ENCODE assay signal across 8 cellular contexts in the genomic region with DNA sequence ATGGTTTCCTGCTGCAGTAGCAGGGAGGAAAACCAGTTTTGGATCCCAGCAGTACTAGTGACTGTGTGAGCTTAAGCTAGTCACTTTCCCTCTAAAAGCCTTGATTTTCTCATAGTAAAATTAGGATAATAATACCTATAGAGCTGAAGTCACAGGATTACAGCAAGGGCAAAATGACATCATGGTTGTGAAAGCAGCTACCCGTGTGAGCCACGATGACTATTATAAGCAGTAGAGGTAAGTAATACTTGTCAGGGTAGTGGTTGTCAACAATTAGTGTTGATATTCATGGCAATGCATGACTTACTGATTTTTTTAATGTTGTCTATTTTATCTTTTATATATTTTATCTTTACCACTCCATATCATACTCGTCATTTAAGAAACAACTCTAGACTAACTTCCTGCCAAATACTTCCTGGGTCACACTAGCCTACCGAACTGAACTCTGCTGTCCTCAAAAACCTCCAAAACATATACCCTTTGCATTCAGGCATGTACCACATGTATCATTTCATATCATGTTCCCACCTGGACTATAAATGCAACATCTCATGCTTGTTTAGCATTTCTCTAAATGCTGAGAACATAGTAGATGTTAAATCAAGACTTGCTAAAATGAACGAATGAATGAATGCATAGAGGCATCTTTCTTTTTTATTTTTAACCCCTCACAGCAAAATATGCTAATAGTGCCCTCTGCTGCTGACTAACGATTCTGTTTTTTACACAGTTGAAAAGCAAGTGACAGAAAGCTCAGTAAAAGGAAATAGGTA.
DNase-seq lines count a peak whose midpoint lies in the region; ATAC-seq, FAIRE-seq and TF ChIP-seq lines count a peak whose summit lies in the region.

No MANE protein-coding gene starts in this region.

- H4K20me1 ChIP-seq in osteoblast (ENCODE audit: insufficient read depth, low read length), result no peaks in the 10 kb centered on the region

- H3K27ac ChIP-seq in A549, result peak overlapping the region; percentile 68 to 72
- no peak overlapping the region for H3K27ac ChIP-seq in body of pancreas
- H3K27ac ChIP-seq in osteoblast (ENCODE audit: low read depth, low read length), result peak overlapping the region; percentile 43
- H3K27ac ChIP-seq in Peyer's patch, result no peak overlapping the region
- no peak overlapping the region for H3K27ac ChIP-seq in spleen

- no peak overlapping the region for H2AFZ ChIP-seq in osteoblast (ENCODE audit: low read length)

- TF ChIP-seq RAD21 in A549 (conservative IDR thresholded peaks at IDR 0.05 in 1 of 2, IDR thresholded peaks at IDR 0.05 in 1 of 2), result peak; percentile 90 to 91

- no peak for FAIRE-seq in A549 (lab: Jason Lieb, UNC)

- TF ChIP-seq CTCF in A549 (IDR thresholded peaks at IDR 0.05) (peak; percentile 76), GM12864 (IDR thresholded peaks at IDR 0.05; ENCODE audit: low read depth, low read length, missing control alignments) (peak; percentile 52), body of pancreas (IDR thresholded peaks at IDR 0.05) (peak; percentile 13 to 76 (median 57)), osteoblast (IDR thresholded peaks at IDR 0.05; ENCODE audit: extremely low read depth, low read depth, low read length) (peak; percentile 69), Peyer's patch (IDR thresholded peaks at IDR 0.05) (peak in 3 of 6 experiments; percentile 62 to 68 (median 63)), spleen (IDR thresholded peaks at IDR 0.05 in 8 of 11, conservative IDR thresholded peaks at IDR 0.05 in 3 of 11) (peak in 3 of 11 experiments; percentile 17 to 30 (median 26))

- H3K4me2 ChIP-seq in A549 (no peak overlapping the region; the same call in 2 of the 3 replicates), osteoblast (ENCODE audit: insufficient read depth, low read length) (no peak overlapping the region)

- H3K36me3 ChIP-seq in body of pancreas (replicated peaks in 1 of 2; ENCODE audit: insufficient read depth in 1 of 2, low read depth in 2 of 2) (no peaks in the 10 kb centered on the region), osteoblast (ENCODE audit: insufficient read depth, low read length) (no peaks in the 10 kb centered on the region), Peyer's patch (no peaks in the 10 kb centered on the region), spleen (no peaks in the 10 kb centered on the region)

- POLR2A ChIA-PET in A549 (lab: Yijun Ruan, JAX), result no interaction called here

- H3K27me3 ChIP-seq in body of pancreas (no peaks in the 10 kb centered on the region), osteoblast (ENCODE audit: insufficient read depth, low read length) (no peaks in the 10 kb centered on the region), Peyer's patch (no peaks in the 10 kb centered on the region), spleen (replicated peaks in 1 of 7) (peaks cover 0 to 9% (median 0%) of the 10 kb centered on the region in 7 donors)

- intact Hi-C loops in body of pancreas (cut with DNase I), result no loop called here
- intact Hi-C loops in spleen (cut with DNase I; ENCODE audit: low total_unique reads), result no loop called here

- ATAC-seq in A549 (peak in 1 of 2 experiments; percentile 56; a peak in 2 of 6 replicates), body of pancreas (peak; percentile 48), GM18870 (IDR thresholded peaks at IDR 0.05; ENCODE audit: unreplicated experiment) (no peak)

- H3K4me1 ChIP-seq in A549 (peaks cover 12% of the 10 kb centered on the region), body of pancreas (no peaks in the 10 kb centered on the region), osteoblast (ENCODE audit: insufficient read depth, low read length) (peaks cover 8% of the 10 kb centered on the region), Peyer's patch (no peaks in the 10 kb centered on the region), spleen (no peaks in the 10 kb centered on the region)

- TF ChIP-seq EP300 in A549 (IDR thresholded peaks at IDR 0.05), result no peak

- CTCF ChIA-PET in A549 (lab: Yijun Ruan, JAX), result interaction anchor here (0.6 to 1.8 kb wide), 30 partner anchors 9 to 790 kb away, joined by 3 to 10 read pairs (median 3); no protein-coding TSS in a partner anchor

- H3K4me3 ChIP-seq in A549 (no peak overlapping the region), GM12864 (ENCODE audit: low read depth, low read length) (no peak overlapping the region), body of pancreas (no peak overlapping the region), osteoblast (ENCODE audit: insufficient read depth, low read length) (no peak overlapping the region), Peyer's patch (no peak overlapping the region), spleen (no peak overlapping the region)

- DNase-seq in A549 (ENCODE audit: low read depth in 1 of 2, low spot score in 1 of 2) (peak in 1 of 2 experiments; percentile 60), GM12864 (ENCODE audit: low read depth) (no peak), NCI-H2081 (lab: John Stamatoyannopoulos, UW) (peak; percentile 19 to 57), body of pancreas (peak in 1 of 4 donors; percentile 10), osteoblast (ENCODE audit: insufficient read length, low spot score, missing footprints) (no peak), Peyer's patch (no peak), spleen (no peak)

- H3K9me3 ChIP-seq in A549 (no peaks in the 10 kb centered on the region), body of pancreas (no peaks in the 10 kb centered on the region), osteoblast (ENCODE audit: low read depth, low read length) (no peaks in the 10 kb centered on the region), Peyer's patch (no peaks in the 10 kb centered on the region), spleen (no peaks in the 10 kb centered on the region)

- TF ChIP-seq POLR2A in A549 (IDR thresholded peaks at IDR 0.05; ENCODE audit: low read length), result no peak
- no peak for TF ChIP-seq POLR2A in body of pancreas (IDR thresholded peaks at IDR 0.05)
- no peak for TF ChIP-seq POLR2A in Peyer's patch (IDR thresholded peaks at IDR 0.05)
- no peak for TF ChIP-seq POLR2A in spleen (IDR thresholded peaks at IDR 0.05)

- WGBS in A549 (ENCODE audit: missing lambda C conversion rate), result 29% methylated on average over 6 of the region's 6 CpGs
- 29% methylated on average over 6 of the region's 6 CpGs for WGBS in body of pancreas, 2 donors
- WGBS in spleen, 5 donors, result 29 to 42% (median 30%) methylated on average over 6 of the region's 6 CpGs

- H3K79me2 ChIP-seq in osteoblast (ENCODE audit: insufficient read depth, low read length), result no peaks in the 10 kb centered on the region

TF ChIP-seq in A549, 52 proteins besides CTCF, POLR2A, EP300 and RAD21:
- TF ChIP-seq, protein P1, sequence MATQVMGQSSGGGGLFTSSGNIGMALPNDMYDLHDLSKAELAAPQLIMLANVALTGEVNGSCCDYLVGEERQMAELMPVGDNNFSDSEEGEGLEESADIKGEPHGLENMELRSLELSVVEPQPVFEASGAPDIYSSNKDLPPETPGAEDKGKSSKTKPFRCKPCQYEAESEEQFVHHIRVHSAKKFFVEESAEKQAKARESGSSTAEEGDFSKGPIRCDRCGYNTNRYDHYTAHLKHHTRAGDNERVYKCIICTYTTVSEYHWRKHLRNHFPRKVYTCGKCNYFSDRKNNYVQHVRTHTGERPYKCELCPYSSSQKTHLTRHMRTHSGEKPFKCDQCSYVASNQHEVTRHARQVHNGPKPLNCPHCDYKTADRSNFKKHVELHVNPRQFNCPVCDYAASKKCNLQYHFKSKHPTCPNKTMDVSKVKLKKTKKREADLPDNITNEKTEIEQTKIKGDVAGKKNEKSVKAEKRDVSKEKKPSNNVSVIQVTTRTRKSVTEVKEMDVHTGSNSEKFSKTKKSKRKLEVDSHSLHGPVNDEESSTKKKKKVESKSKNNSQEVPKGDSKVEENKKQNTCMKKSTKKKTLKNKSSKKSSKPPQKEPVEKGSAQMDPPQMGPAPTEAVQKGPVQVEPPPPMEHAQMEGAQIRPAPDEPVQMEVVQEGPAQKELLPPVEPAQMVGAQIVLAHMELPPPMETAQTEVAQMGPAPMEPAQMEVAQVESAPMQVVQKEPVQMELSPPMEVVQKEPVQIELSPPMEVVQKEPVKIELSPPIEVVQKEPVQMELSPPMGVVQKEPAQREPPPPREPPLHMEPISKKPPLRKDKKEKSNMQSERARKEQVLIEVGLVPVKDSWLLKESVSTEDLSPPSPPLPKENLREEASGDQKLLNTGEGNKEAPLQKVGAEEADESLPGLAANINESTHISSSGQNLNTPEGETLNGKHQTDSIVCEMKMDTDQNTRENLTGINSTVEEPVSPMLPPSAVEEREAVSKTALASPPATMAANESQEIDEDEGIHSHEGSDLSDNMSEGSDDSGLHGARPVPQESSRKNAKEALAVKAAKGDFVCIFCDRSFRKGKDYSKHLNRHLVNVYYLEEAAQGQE (IDR thresholded peaks at IDR 0.05), result peak; percentile 30; the same call in 1 of the 2 replicates
- peak; percentile 93 for TF ChIP-seq SMC3 (IDR thresholded peaks at IDR 0.05)
- no peak for TF ChIP-seq MYC (IDR thresholded peaks at IDR 0.05; ENCODE audit: borderline replicate concordance, low read length)
- TF ChIP-seq BCL3 (IDR thresholded peaks at IDR 0.05), result no peak

Comparison
In these comparisons a context has a peak if more than half of its experiments do, and no peak if none do; other contexts are left out.
1. DNase-seq: peak in NCI-H2081 (2 of 2); none in GM12864 (single experiment), osteoblast (single experiment), Peyer's patch (0 of 3) and spleen (single experiment).
2. H3K27ac ChIP-seq: peak in A549 (2 of 2) and osteoblast (single experiment); none in body of pancreas (0 of 4), Peyer's patch (0 of 4) and spleen (0 of 8).